ENCODE assay signal across 8 cellular contexts in the genomic region with DNA sequence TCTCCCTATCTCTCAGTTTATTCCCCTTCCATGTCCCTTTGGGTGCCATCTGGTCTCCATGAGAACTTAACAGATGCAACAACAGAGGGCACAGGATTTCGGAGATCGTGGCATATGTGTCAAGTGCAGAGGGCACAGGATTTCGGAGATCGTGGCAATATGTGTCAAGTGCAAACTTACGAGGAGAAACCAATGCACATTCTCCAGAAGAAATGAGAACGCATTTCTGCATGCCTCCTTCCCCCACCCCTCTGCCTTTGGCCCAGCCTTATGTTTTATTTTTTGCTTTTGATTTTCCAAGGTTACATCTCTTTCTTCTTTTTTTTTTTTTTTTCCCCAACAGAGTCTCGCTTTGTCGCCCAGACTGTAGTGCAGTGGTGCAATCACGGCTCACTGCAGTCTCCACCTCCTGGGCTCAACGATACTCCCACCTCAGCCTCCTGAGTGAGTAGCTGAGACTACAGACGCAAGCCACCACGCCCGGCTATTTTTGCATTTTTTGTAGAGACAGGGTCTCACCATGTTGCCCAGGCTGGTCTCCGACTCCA. TPM values are rescaled to one million over a fixed set of nuclear protein-coding genes. Genes with fewer than 3 reads are reported as not detected.
DNase-seq lines count a peak whose midpoint lies in the region; ATAC-seq, FAIRE-seq and TF ChIP-seq lines count a peak whose summit lies in the region.

No MANE protein-coding gene starts in this region.

- H3K27me3 Mint-ChIP-seq in neural crest cell (ENCODE audit: low read depth), result no peaks in the 10 kb centered on the region

- no peaks in the 10 kb centered on the region for H4K20me1 ChIP-seq in endothelial cell of umbilical vein (replicated peaks; ENCODE audit: control insufficient read depth, extremely low read depth, insufficient read depth, low read length)

- POLR2A ChIA-PET in HEK293 (lab: Yijun Ruan, JAX) (interaction anchor here (0.5 to 1.8 kb wide), 11 partner anchors 9 to 139 kb away, joined by 3 to 10 read pairs (median 3); a partner anchor contains a TSS), endothelial cell of umbilical vein (lab: Charles Lee) (no interaction called here)

- H3K27ac ChIP-seq in ACC112 (ENCODE audit: low read depth, low read length) (no peak overlapping the region), HEK293 (ENCODE audit: extremely low read depth, low read depth, low read length) (peak overlapping the region; percentile 87), VCaP (peak overlapping the region; percentile 88), endothelial cell of umbilical vein (ENCODE audit: insufficient read depth, low read depth, low read length) (peak overlapping the region; percentile 66)

- H3K36me3 Mint-ChIP-seq in neural crest cell (ENCODE audit: low read depth), result peaks cover 7% of the 10 kb centered on the region

- TF ChIP-seq POLR2A in endothelial cell of umbilical vein (IDR thresholded peaks at IDR 0.05; ENCODE audit: low read depth, low read length), result no peak

- DNase-seq in endothelial cell of umbilical vein (ENCODE audit: low read depth, low spot score) (no peak), neural crest cell (ENCODE audit: low read depth, low spot score) (no peak), HT-29 (ENCODE audit: low spot score) (no peak)
- DNase-seq in activated CD4-positive, CD25-positive, alpha-beta regulatory T cell treated with anti-CD3 and anti-CD28 coated beads, Interleukin-2, amount 50 U/mL, for 72 hours, result no peak

- TF ChIP-seq CTCF in HEK293 (tag by site-specific recombination; IDR thresholded peaks at IDR 0.05) (no peak), VCaP (conservative IDR thresholded peaks at IDR 0.05) (no peak), endothelial cell of umbilical vein (IDR thresholded peaks at IDR 0.05; ENCODE audit: extremely low read depth in 1 of 2, insufficient read depth in 1 of 2, low read depth in 1 of 2, low read length in 2 of 2) (no peak), neural crest cell (conservative IDR thresholded peaks at IDR 0.05) (no peak)

- H3K9me3 ChIP-seq in HEK293 (ENCODE audit: control insufficient read depth, insufficient read depth, low read depth, low read length), result no peaks in the 10 kb centered on the region
- no peaks in the 10 kb centered on the region for H3K9me3 ChIP-seq in endothelial cell of umbilical vein (replicated peaks; ENCODE audit: control insufficient read depth, insufficient read depth, low read length)

- FAIRE-seq in endothelial cell of umbilical vein (lab: Jason Lieb, UNC), result no peak

- peak overlapping the region; percentile 85 for H3K9ac ChIP-seq in endothelial cell of umbilical vein (replicated peaks; ENCODE audit: extremely low read depth, insufficient read depth, low read length)

- dilution Hi-C loops in endothelial cell of umbilical vein (cut with MboI; ENCODE audit: extremely low pct_ligation_motif_present, low sequenced_read_pairs), result no loop called here

- peaks cover 23% of the 10 kb centered on the region for H3K4me1 Mint-ChIP-seq in neural crest cell

- CTCF ChIA-PET in HEK293 (lab: Yijun Ruan, JAX), result no interaction called here
- CTCF ChIA-PET in endothelial cell of umbilical vein (lab: Charles Lee), result no interaction called here

- no peaks in the 10 kb centered on the region for H3K36me3 ChIP-seq in ACC112 (ENCODE audit: insufficient read depth, low read length)
- H3K36me3 ChIP-seq in HEK293 (ENCODE audit: control insufficient read depth in 2 of 2, insufficient read depth in 1 of 2, low read length in 2 of 2), result peaks cover 7 to 13% of the 10 kb centered on the region in 2 experiments; a peak in 2 of 3 replicates
- peaks cover 0 to 4% of the 10 kb centered on the region in 2 experiments for H3K36me3 ChIP-seq in endothelial cell of umbilical vein (ENCODE audit: control insufficient read depth in 2 of 2, extremely low read depth in 1 of 2, insufficient read depth in 2 of 2, low read length in 2 of 2)

- no peak for ATAC-seq in HG02588 (IDR thresholded peaks at IDR 0.05; ENCODE audit: unreplicated experiment)

- H3K27me3 ChIP-seq in ACC112 (ENCODE audit: insufficient read depth, low read length) (no peaks in the 10 kb centered on the region), endothelial cell of umbilical vein (ENCODE audit: control insufficient read depth in 2 of 2, insufficient read depth in 2 of 2, low read length in 2 of 2) (no peaks in the 10 kb centered on the region)

- no peaks in the 10 kb centered on the region for H3K9me3 Mint-ChIP-seq in neural crest cell

- peak overlapping the region; percentile 88 for H3K4me3 ChIP-seq in ACC112 (ENCODE audit: low read depth, low read length)
- peak overlapping the region; percentile 83 for H3K4me3 ChIP-seq in HEK293 (ENCODE audit: low read depth, low read length)
- peak overlapping the region; percentile 33 to 84 (median 49) for H3K4me3 ChIP-seq in endothelial cell of umbilical vein (replicated peaks in 1 of 3; ENCODE audit: insufficient read depth in 1 of 3, low read depth in 1 of 3, low read length in 3 of 3)

- H3K79me2 ChIP-seq in ACC112 (ENCODE audit: control insufficient read depth, insufficient read depth, low read length, unreplicated experiment) (peaks cover 12% of the 10 kb centered on the region), endothelial cell of umbilical vein (ENCODE audit: control insufficient read depth, insufficient read depth, low read length) (no peaks in the 10 kb centered on the region)

- intact Hi-C loops in endothelial cell of umbilical vein (cut with micrococcal nuclease), result loop anchor here (1.0 to 5.0 kb wide), 2 partner anchors 53 to 209 kb away; a partner anchor contains a TSS

- H3K4me1 ChIP-seq in ACC112 (ENCODE audit: control insufficient read depth, insufficient read depth, low read length, unreplicated experiment) (peaks cover 4% of the 10 kb centered on the region), HEK293 (ENCODE audit: control insufficient read depth, insufficient read depth, low read length) (no peaks in the 10 kb centered on the region; the same call in 1 of the 2 replicates), endothelial cell of umbilical vein (ENCODE audit: control insufficient read depth, extremely low read depth, insufficient read depth, low read length) (peaks cover 8% of the 10 kb centered on the region)

- H3K27ac Mint-ChIP-seq in neural crest cell (ENCODE audit: unreplicated experiment), result peak overlapping the region; percentile 90

- BruUV-seq in endothelial cell of umbilical vein (replicated peaks; lab: Mats Ljungman, UMichigan), result TSS peak; percentile 27

- H2AFZ ChIP-seq in ACC112 (ENCODE audit: low read length, unreplicated experiment), result peak overlapping the region; percentile 68
- H2AFZ ChIP-seq in endothelial cell of umbilical vein (ENCODE audit: low read depth, low read length), result peak overlapping the region; percentile 80

- peak overlapping the region; percentile 95 for H3K4me2 ChIP-seq in endothelial cell of umbilical vein (ENCODE audit: insufficient read depth, low read length)

- H3K9me1 ChIP-seq in endothelial cell of umbilical vein (replicated peaks; ENCODE audit: control insufficient read depth, extremely low read depth, insufficient read depth, low read length), result no peaks in the 10 kb centered on the region

- H3K4me3 Mint-ChIP-seq in neural crest cell, result peak overlapping the region; percentile 91

TF ChIP-seq in HEK293, 187 proteins besides CTCF, POLR2A, EP300 and RAD21 (continues in another document):
- peak; percentile 46; the same call in 1 of the 2 replicates for TF ChIP-seq ZBTB17 (tag by site-specific recombination; IDR thresholded peaks at IDR 0.05)
- 0 out of 2 replicates have a peak, but pooled peaks have one; percentile 19 for TF ChIP-seq PRDM1 (tag by site-specific recombination; IDR thresholded peaks at IDR 0.05)

TF ChIP-seq in endothelial cell of umbilical vein, 7 proteins besides CTCF, POLR2A, EP300 and RAD21 (continues in another document):
- TF ChIP-seq JUN (IDR thresholded peaks at IDR 0.05; ENCODE audit: borderline replicate concordance, insufficient read depth, insufficient read length, low read depth) (no peak), POLR2AphosphoS5 (IDR thresholded peaks at IDR 0.05; ENCODE audit: insufficient read depth, low read depth, low read length) (no peak), FOS (IDR thresholded peaks at IDR 0.05; ENCODE audit: borderline replicate concordance, insufficient read depth, low read length) (no peak), MYC (IDR thresholded peaks at IDR 0.05; ENCODE audit: low read depth, low read length) (no peak)

RNA-seq across cellular contexts. Expression of a gene that starts 0.6 kb away (rescaled TPM):
- total RNA-seq in endothelial cell of umbilical vein (7.2 and 9.5 TPM in 2 replicates), neural crest cell (17.5 and 17.8 TPM in 2 replicates)
- 0.54 and 1.0 TPM in 2 replicates for polyA plus RNA-seq in endothelial cell of umbilical vein
- 1.4 and 1.7 TPM in 2 replicates for polyA plus RNA-seq in endothelial cell of umbilical vein (2011; cell fraction: cytosol; rRNA removed)
- polyA plus RNA-seq in endothelial cell of umbilical vein (2011; cell fraction: nucleus; rRNA removed), result 4.0 and 5.1 TPM in 2 replicates
- polyA plus RNA-seq in endothelial cell of umbilical vein (2012), result 5.9 and 7.4 TPM in 2 replicates
- 3.2 TPM in 2 replicates for polyA minus RNA-seq in endothelial cell of umbilical vein
- 1.4 TPM for polyA minus RNA-seq in endothelial cell of umbilical vein (2011; cell fraction: cytosol; rRNA and poly(A)+ RNA removed)
- 9.6 and 11.0 TPM in 2 replicates for polyA minus RNA-seq in endothelial cell of umbilical vein (2011; cell fraction: nucleus; rRNA and poly(A)+ RNA removed)
- total RNA-seq in HT-29 (2014; rRNA removed; shearing (Covaris generic)), result 1.8 and 2.4 TPM in 2 replicates

RNA-seq across cellular contexts. Expression of a gene that starts 53.3 kb away (rescaled TPM):
- total RNA-seq in endothelial cell of umbilical vein (115 and 121 TPM in 2 replicates), neural crest cell (117 and 123 TPM in 2 replicates)
- 19.9 and 28.7 TPM in 2 replicates for polyA plus RNA-seq in endothelial cell of umbilical vein
- polyA plus RNA-seq in endothelial cell of umbilical vein (2011; cell fraction: cytosol; rRNA removed), result 44.2 and 45.0 TPM in 2 replicates
- polyA plus RNA-seq in endothelial cell of umbilical vein (2011; cell fraction: nucleus; rRNA removed), result 28.8 and 35.9 TPM in 2 replicates
- 102 and 115 TPM in 2 replicates for polyA plus RNA-seq in endothelial cell of umbilical vein (2012)
- 45.5 and 46.2 TPM in 2 replicates for polyA minus RNA-seq in endothelial cell of umbilical vein
- 36.8 TPM for polyA minus RNA-seq in endothelial cell of umbilical vein (2011; cell fraction: cytosol; rRNA and poly(A)+ RNA removed)
- polyA minus RNA-seq in endothelial cell of umbilical vein (2011; cell fraction: nucleus; rRNA and poly(A)+ RNA removed), result 40.9 and 51.3 TPM in 2 replicates
- total RNA-seq in HT-29 (2014; rRNA removed; shearing (Covaris generic)), result 55.2 and 72.3 TPM in 2 replicates

RNA-seq across cellular contexts. Expression of a gene that starts 54.3 kb away (rescaled TPM):
- total RNA-seq in endothelial cell of umbilical vein, result 16.7 and 17.8 TPM in 2 replicates
- polyA plus RNA-seq in endothelial cell of umbilical vein, result 4.0 and 5.4 TPM in 2 replicates
- 7.3 and 8.7 TPM in 2 replicates for polyA plus RNA-seq in endothelial cell of umbilical vein (2011; cell fraction: cytosol; rRNA removed)
- 9.1 and 12.8 TPM in 2 replicates for polyA plus RNA-seq in endothelial cell of umbilical vein (2011; cell fraction: nucleus; rRNA removed)
- polyA plus RNA-seq in endothelial cell of umbilical vein (2012), result 7.2 and 12.0 TPM in 2 replicates
- 6.2 and 7.0 TPM in 2 replicates for polyA minus RNA-seq in endothelial cell of umbilical vein
- 9.6 TPM for polyA minus RNA-seq in endothelial cell of umbilical vein (2011; cell fraction: cytosol; rRNA and poly(A)+ RNA removed)
- polyA minus RNA-seq in endothelial cell of umbilical vein (2011; cell fraction: nucleus; rRNA and poly(A)+ RNA removed), result 5.4 and 7.9 TPM in 2 replicates
- total RNA-seq in neural crest cell, result 35.0 and 37.0 TPM in 2 replicates
- total RNA-seq in HT-29 (2014; rRNA removed; shearing (Covaris generic)), result 16.3 and 17.3 TPM in 2 replicates
